ENCODE assay signal across 26 cellular contexts in the genomic region with DNA sequence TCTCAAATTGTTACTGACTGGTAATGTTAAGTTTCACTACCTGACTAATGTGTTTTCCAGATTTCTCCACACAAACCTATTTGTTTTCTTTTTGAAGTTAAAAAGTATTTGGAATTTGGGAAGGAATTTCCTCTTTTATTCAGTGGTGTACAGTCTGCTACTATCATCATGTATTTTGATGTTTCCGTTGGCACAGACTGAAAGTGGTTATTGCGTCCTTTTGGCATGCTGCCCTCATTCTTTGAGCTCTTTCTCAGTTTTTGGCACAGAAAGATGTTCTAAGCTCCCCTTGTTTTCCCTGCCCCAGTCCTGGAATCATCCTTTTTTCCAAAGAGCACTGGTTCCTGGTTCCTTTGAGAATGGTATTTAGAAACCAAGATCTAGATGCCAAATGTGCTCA. TPM values are rescaled to one million over a fixed set of nuclear protein-coding genes. Genes with fewer than 3 reads are reported as not detected.
A peak's percentile ranks its signal among the peaks of the same experiment; 100 is the strongest.
DNase-seq lines count a peak whose midpoint lies in the region; ATAC-seq and TF ChIP-seq lines count a peak whose summit lies in the region.
"Had no signal": no experiment of that assay in that cellular context is flagged by ENCODE, and none has a peak within 500 bp of the region (broad histone marks: within the 10 kb centered on the region; RNA-seq: fewer than 3 reads in every experiment).

No MANE protein-coding gene starts in this region.

- H3K4me3 ChIP-seq in AG10803 (ENCODE audit: low read length) (no peak overlapping the region), choroid plexus epithelial cell (ENCODE audit: low read depth, low read length) (no peak overlapping the region)
- H3K4me3 ChIP-seq: GM23338, pancreas, sigmoid colon, tibial artery had no signal

- TF ChIP-seq CTCF in AG10803 (conservative IDR thresholded peaks at IDR 0.05; ENCODE audit: low read length) (no peak), choroid plexus epithelial cell (conservative IDR thresholded peaks at IDR 0.05; ENCODE audit: low read depth, low read length) (no peak)

- ATAC-seq in HG03354 (IDR thresholded peaks at IDR 0.05; ENCODE audit: poor library complexity, severe bottlenecking, unreplicated experiment): no peak
- ATAC-seq in GM18511 (IDR thresholded peaks at IDR 0.05; ENCODE audit: unreplicated experiment): no peak
- ATAC-seq: activated T-cell treated with anti-CD3 and anti-CD28 coated beads, Interleukin-2, amount 50 U/mL, for 4 hours; GM23338; pancreas had no signal

- DNase-seq in AG10803 (ENCODE audit: low read depth): peak; percentile 48
- peak; percentile 79 for DNase-seq in M059J (ENCODE audit: low read depth)
- DNase-seq in choroid plexus epithelial cell (ENCODE audit: low read depth): peak; percentile 63
- DNase-seq in iris pigment epithelial cell (ENCODE audit: low read depth): peak; percentile 71
- DNase-seq in putamen (ENCODE audit: low spot score): no peak
- DNase-seq in HCEC 1CT: no peak
- DNase-seq: activated CD4-positive, alpha-beta T cell treated with anti-CD3 and anti-CD28 coated beads for 1 hour; activated CD8-positive, alpha-beta memory T cell treated with anti-CD3 and anti-CD28 coated beads for 24 hours; activated naive CD4-positive, alpha-beta T cell treated with Interleukin-2 at 50 U/mL for 16 hours; activated T-cell treated with anti-CD3 and anti-CD28 coated beads, Interleukin-2, amount 50 U/mL, for 4 hours; endodermal cell; foreskin melanocyte; GF-D8; kidney; naive B cell; NCI-H1092 treated with DMSO at 0.1 percent for 48 hours; NCI-H2107; NCI-H524 treated with DMSO at 0.1 percent for 48 hours; pancreas; sigmoid colon; stimulated activated naive CD4-positive, alpha-beta T cell; SW 1271; tibial artery had no signal

RNA-seq across cellular contexts. Expression of gene RTRAF, which starts 31.4 kb away (rescaled TPM):
- total RNA-seq in M059J (2014; rRNA removed; shearing (Covaris generic)): 146 and 189 TPM in 2 replicates

Comparison
In these comparisons a context has a peak if more than half of its experiments do, and no peak if none do; other contexts are left out.
1. DNase-seq: peak in AG10803 (single experiment), M059J (single experiment), choroid plexus epithelial cell (single experiment) and iris pigment epithelial cell (single experiment); none in putamen (single experiment) and HCEC 1CT (single experiment).